Comparison of ENCODE assay signal across 9 cellular contexts in the genomic region with DNA sequence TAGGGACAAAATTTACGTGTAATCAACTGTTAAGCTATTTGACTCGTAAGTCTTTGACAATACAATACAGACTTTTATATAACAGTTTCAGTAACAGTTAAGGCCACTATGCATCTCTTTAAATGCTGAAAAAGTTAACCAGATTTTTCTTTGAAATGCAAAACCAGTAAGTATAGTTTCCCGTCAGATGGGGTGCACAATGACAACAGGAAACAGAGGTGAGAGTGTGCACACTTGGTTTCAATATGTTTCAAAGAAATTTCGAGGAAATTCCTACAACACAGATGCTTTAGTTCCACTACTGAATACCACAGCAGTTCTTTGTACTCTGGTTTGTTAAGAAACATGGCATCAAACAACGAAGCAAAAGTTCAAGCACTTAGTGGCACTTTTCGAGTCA.
DNase-seq lines count a peak whose midpoint lies in the region; ATAC-seq, FAIRE-seq and TF ChIP-seq lines count a peak whose summit lies in the region.
"Had no signal": no experiment of that assay in that cellular context is flagged by ENCODE, and none has a peak within 500 bp of the region (broad histone marks: within the 10 kb centered on the region; RNA-seq: fewer than 3 reads in every experiment).

No MANE protein-coding gene starts in this region.

- no peak for TF ChIP-seq POLR2A in H54 (IDR thresholded peaks at IDR 0.05; ENCODE audit: low read depth, low read length)

- DNase-seq in GM12864 (ENCODE audit: low read depth) (peak; percentile 78), NCI-H1417 treated with DMSO at 0.1 percent for 48 hours (lab: John Stamatoyannopoulos, UW) (no peak), NCI-H2196 treated with DMSO at 0.1 percent for 48 hours (lab: John Stamatoyannopoulos, UW; ENCODE audit: unreplicated experiment) (no peak), RKO (ENCODE audit: low spot score) (no peak), H54 (ENCODE audit: insufficient read length, low spot score) (no peak)
- DNase-seq in effector CD4-positive, alpha-beta T cell, result peak; percentile 28

- H3K27ac ChIP-seq in KOPT-K1 (ENCODE audit: low read depth, low read length, poor library complexity, severe bottlenecking), result peak overlapping the region; percentile 98
- H3K27ac ChIP-seq: epithelial cell of prostate had no signal

- no peaks in the 10 kb centered on the region for H3K36me3 ChIP-seq in KOPT-K1 (ENCODE audit: insufficient read depth, low read length)

- FAIRE-seq in H54 (lab: Jason Lieb, UNC), result no peak

- ATAC-seq in GM21390 (IDR thresholded peaks at IDR 0.05; ENCODE audit: unreplicated experiment), result peak; percentile 64

- H3K9me3 ChIP-seq in KOPT-K1 (ENCODE audit: insufficient read depth, low read length, poor library complexity, severe bottlenecking), result no peaks in the 10 kb centered on the region

- no peak for TF ChIP-seq CTCF in GM12864 (IDR thresholded peaks at IDR 0.05; ENCODE audit: low read depth, low read length, missing control alignments)

- no peak overlapping the region; the same call in 1 of the 2 replicates for H3K4me3 ChIP-seq in GM12864 (ENCODE audit: low read depth, low read length)

Comparison
In these comparisons a context has a peak if more than half of its experiments do, and no peak if none do; other contexts are left out.
1. DNase-seq: peak in GM12864 (single experiment) and effector CD4-positive, alpha-beta T cell (single experiment); none in NCI-H1417 treated with DMSO at 0.1 percent for 48 hours (single experiment), NCI-H2196 treated with DMSO at 0.1 percent for 48 hours (single experiment), RKO (single experiment) and H54 (single experiment).